Comparison of ENCODE assay signal across 1 cellular context in genomic region chr11:133058501-133058900, GRCh38.
TF ChIP-seq lines count a peak whose summit lies in the region.

No MANE protein-coding gene starts in this region.

TF ChIP-seq in WTC11, 78 proteins besides CTCF, POLR2A, EP300 and RAD21 (continued from another document):
- TF ChIP-seq STAT6 (CRISPR knock-in tag; conservative IDR thresholded peaks at IDR 0.05; ENCODE audit: low read depth) (no peak), FOXP4 (CRISPR knock-in tag; IDR thresholded peaks at IDR 0.05) (no peak), CBFB (CRISPR knock-in tag; IDR thresholded peaks at IDR 0.05; ENCODE audit: low read depth) (no peak), ZNF423 (CRISPR knock-in tag; IDR thresholded peaks at IDR 0.05) (no peak), FOXP1 (CRISPR knock-in tag; IDR thresholded peaks at IDR 0.05; ENCODE audit: borderline replicate concordance) (no peak), PREB (CRISPR knock-in tag; IDR thresholded peaks at IDR 0.05; ENCODE audit: borderline replicate concordance) (no peak), JUN (CRISPR knock-in tag; IDR thresholded peaks at IDR 0.05) (no peak), ETV6 (CRISPR knock-in tag; IDR thresholded peaks at IDR 0.05) (no peak)
